In the genomic region with DNA sequence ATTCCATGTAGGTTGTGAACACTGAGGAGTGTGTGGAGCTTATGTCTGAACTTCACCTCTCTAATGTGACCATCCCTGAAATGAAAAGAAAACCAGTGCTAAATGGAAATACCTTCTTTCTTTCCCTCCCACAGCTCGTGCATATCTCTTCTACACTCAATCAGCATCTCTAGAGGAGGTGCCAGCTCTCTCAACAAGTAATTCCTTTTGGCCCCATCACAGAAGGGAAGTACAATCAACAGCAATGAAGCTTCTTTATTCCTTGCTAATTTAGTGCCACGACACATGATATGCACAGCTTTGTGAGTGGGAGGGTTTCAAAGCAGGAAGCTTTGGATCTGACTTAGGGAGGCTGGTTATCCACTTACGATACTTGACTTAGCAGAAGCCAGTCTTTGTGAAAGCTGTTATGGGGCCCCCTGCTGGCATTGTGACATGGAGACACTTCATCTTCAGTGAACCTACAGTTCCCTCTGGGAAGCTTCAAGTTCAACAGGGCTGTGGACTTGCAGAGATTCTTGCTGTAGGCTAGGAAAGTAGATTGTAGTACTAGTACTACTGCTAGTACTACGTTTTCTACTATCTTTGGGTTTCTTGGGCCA, we compare ENCODE assay signal across 2 cellular contexts.
TF ChIP-seq lines count a peak whose summit lies in the region.

No MANE protein-coding gene starts in this region.

TF ChIP-seq in SK-N-SH treated with all-trans-retinoic acid at 6 μM for 48 hours, 23 proteins besides CTCF, POLR2A, EP300 and RAD21:
- TF ChIP-seq ZNF70 (CRISPR knock-in tag; IDR thresholded peaks at IDR 0.05) (no peak), ZFP3 (CRISPR knock-in tag; IDR thresholded peaks at IDR 0.05) (no peak), ZNF8 (CRISPR knock-in tag; IDR thresholded peaks at IDR 0.05) (no peak), ZNF565 (CRISPR knock-in tag; conservative IDR thresholded peaks at IDR 0.05; ENCODE audit: low read depth) (no peak)

TF ChIP-seq in H1, 55 proteins besides CTCF, POLR2A, EP300 and RAD21:
- no peak for TF ChIP-seq HDAC6 (IDR thresholded peaks at IDR 0.05; ENCODE audit: low read depth, low read length)
- no peak for TF ChIP-seq SIRT6 (IDR thresholded peaks at IDR 0.05; ENCODE audit: low read length)
- TF ChIP-seq RFX5 (IDR thresholded peaks at IDR 0.05; ENCODE audit: borderline replicate concordance, low read depth, low read length) = no peak
- TF ChIP-seq TCF12 (IDR thresholded peaks at IDR 0.05; ENCODE audit: low read depth, low read length) = no peak
- no peak for TF ChIP-seq CBX8 (IDR thresholded peaks at IDR 0.05; ENCODE audit: borderline replicate concordance, low read depth, low read length)
- TF ChIP-seq, protein P1, sequence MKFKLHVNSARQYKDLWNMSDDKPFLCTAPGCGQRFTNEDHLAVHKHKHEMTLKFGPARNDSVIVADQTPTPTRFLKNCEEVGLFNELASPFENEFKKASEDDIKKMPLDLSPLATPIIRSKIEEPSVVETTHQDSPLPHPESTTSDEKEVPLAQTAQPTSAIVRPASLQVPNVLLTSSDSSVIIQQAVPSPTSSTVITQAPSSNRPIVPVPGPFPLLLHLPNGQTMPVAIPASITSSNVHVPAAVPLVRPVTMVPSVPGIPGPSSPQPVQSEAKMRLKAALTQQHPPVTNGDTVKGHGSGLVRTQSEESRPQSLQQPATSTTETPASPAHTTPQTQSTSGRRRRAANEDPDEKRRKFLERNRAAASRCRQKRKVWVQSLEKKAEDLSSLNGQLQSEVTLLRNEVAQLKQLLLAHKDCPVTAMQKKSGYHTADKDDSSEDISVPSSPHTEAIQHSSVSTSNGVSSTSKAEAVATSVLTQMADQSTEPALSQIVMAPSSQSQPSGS (IDR thresholded peaks at IDR 0.05; ENCODE audit: low read length) = no peak
- TF ChIP-seq, protein P2, sequence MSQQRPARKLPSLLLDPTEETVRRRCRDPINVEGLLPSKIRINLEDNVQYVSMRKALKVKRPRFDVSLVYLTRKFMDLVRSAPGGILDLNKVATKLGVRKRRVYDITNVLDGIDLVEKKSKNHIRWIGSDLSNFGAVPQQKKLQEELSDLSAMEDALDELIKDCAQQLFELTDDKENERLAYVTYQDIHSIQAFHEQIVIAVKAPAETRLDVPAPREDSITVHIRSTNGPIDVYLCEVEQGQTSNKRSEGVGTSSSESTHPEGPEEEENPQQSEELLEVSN (IDR thresholded peaks at IDR 0.05) = no peak
- TF ChIP-seq CEBPB (IDR thresholded peaks at IDR 0.05; ENCODE audit: low read depth, low read length) = no peak
- TF ChIP-seq BCL11A (IDR thresholded peaks at IDR 0.05; ENCODE audit: low read depth in 2 of 2, low read length in 2 of 2) = no peak
- no peak for TF ChIP-seq CHD1 (IDR thresholded peaks at IDR 0.05; ENCODE audit: low read depth, low read length)
- TF ChIP-seq KDM1A (IDR thresholded peaks at IDR 0.05; ENCODE audit: borderline replicate concordance, low read length) = no peak
- no peak for TF ChIP-seq ASH2L (IDR thresholded peaks at IDR 0.05; ENCODE audit: low read length)
- TF ChIP-seq YY1 (IDR thresholded peaks at IDR 0.05; ENCODE audit: low read depth, low read length) = no peak
- TF ChIP-seq, protein P3, sequence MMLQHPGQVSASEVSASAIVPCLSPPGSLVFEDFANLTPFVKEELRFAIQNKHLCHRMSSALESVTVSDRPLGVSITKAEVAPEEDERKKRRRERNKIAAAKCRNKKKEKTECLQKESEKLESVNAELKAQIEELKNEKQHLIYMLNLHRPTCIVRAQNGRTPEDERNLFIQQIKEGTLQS (IDR thresholded peaks at IDR 0.05; ENCODE audit: insufficient read depth, low read depth, low read length) = no peak
- no peak for TF ChIP-seq TEAD4 (IDR thresholded peaks at IDR 0.05; ENCODE audit: low read depth, low read length)
- no peak for TF ChIP-seq HDAC2 (IDR thresholded peaks at IDR 0.05; ENCODE audit: borderline replicate concordance in 1 of 2, low read depth in 2 of 2, low read length in 2 of 2)
- TF ChIP-seq TAF7 (optimal IDR thresholded peaks at IDR 0.05; ENCODE audit: borderline replicate concordance, low read depth, low read length) = no peak
- TF ChIP-seq TAF1 (IDR thresholded peaks at IDR 0.05; ENCODE audit: low read depth, low read length) = no peak
- no peak for TF ChIP-seq SP1 (IDR thresholded peaks at IDR 0.05; ENCODE audit: low read depth, low read length)
